Comparison of ENCODE assay signal across 1 cellular context in genomic region chr3:55147406-55147805, GRCh38.
TF ChIP-seq lines count a peak whose summit lies in the region.

No MANE protein-coding gene starts in this region.

TF ChIP-seq in IMR-90, 13 proteins besides CTCF, POLR2A, EP300 and RAD21:
- no peak for TF ChIP-seq BHLHE40 (IDR thresholded peaks at IDR 0.05; ENCODE audit: low read depth, low read length)
